ENCODE assay signal across 22 cellular contexts in genomic region chr6:5344038-5344437, GRCh38.
"Had no signal": no experiment of that assay in that cellular context is flagged by ENCODE, and none has a peak within 500 bp of the region (broad histone marks: within the 10 kb centered on the region; RNA-seq: fewer than 3 reads in every experiment).

No MANE protein-coding gene starts in this region.

- FAIRE-seq: TTC549 had no signal

- H3K27me3 ChIP-seq: brain microvascular endothelial cell, neutrophil, ovary, right atrium auricular region, upper lobe of left lung had no signal

- H3K9me3 ChIP-seq: neutrophil, ovary, prostate gland, right atrium auricular region, upper lobe of left lung had no signal

- H3K4me1 ChIP-seq: prostate gland, upper lobe of left lung had no signal

- H3K4me3 ChIP-seq: ovary, prostate gland, right atrium auricular region, upper lobe of left lung had no signal

- H3K27ac ChIP-seq: brain microvascular endothelial cell, epithelial cell of prostate, neutrophil, ovary, prostate gland, right atrium auricular region, upper lobe of left lung, WERI-Rb-1 had no signal

- DNase-seq: activated CD4-positive, alpha-beta T cell treated with anti-CD3 and anti-CD28 coated beads for 1 hour; activated CD4-positive, alpha-beta T cell treated with anti-CD3 and anti-CD28 coated beads, Interleukin-2, amount 50 U/mL, for 1 hour; activated CD8-positive, alpha-beta T cell treated with anti-CD3 and anti-CD28 coated beads, Interleukin-2, amount 10 ng/mL, durations not matched to agents 7 days and 5 days; activated gamma-delta T cell treated with Interleukin-2 at 50 U/mL for 16 hours; anterior cingulate cortex; brain microvascular endothelial cell; caudate nucleus; foreskin fibroblast; immature natural killer cell; ovary; stimulated activated CD4-positive, alpha-beta T cell treated with anti-CD3 and anti-CD28 coated beads, Interleukin-4, amount 100 ng/mL, for 4 hours; stimulated activated naive CD8-positive, alpha-beta T cell treated with anti-CD3 and anti-CD28 coated beads, Interleukin-15, Interleukin-2, amounts not matched to agents 100 U/mL and 50 U/mL, for 24 hours; T-helper 1 cell; upper lobe of left lung; WERI-Rb-1 had no signal

- ATAC-seq: activated CD8-positive, alpha-beta T cell treated with anti-CD3 and anti-CD28 coated beads, Interleukin-2, amount 10 ng/mL, durations not matched to agents 7 days and 5 days; left lobe of liver; natural killer cell treated with Interleukin-12 subunit alpha and Interleukin-12 subunit beta and Interleukin-15 and Interleukin-18, amount 100 ng/mL, for 72 hours; stimulated activated naive CD8-positive, alpha-beta T cell treated with anti-CD3 and anti-CD28 coated beads, Interleukin-15, Interleukin-2, amounts not matched to agents 100 U/mL and 50 U/mL, for 24 hours had no signal

- H3K36me3 ChIP-seq: brain microvascular endothelial cell, neutrophil, ovary, prostate gland, right atrium auricular region, upper lobe of left lung, WERI-Rb-1 had no signal
